In genomic region chrX:155632424-155633100, GRCh38 we compare ENCODE assay signal across 8 cellular contexts. TPM values are rescaled to one million over a fixed set of nuclear protein-coding genes. Genes with fewer than 3 reads are reported as not detected.
DNase-seq lines count a peak whose midpoint lies in the region; ATAC-seq and TF ChIP-seq lines count a peak whose summit lies in the region.

No MANE protein-coding gene starts in this region.

- H3K4me3 Mint-ChIP-seq in CD14-positive monocyte (peak overlapping the region; percentile 27 to 51), Caco-2 (ENCODE audit: unreplicated experiment) (no peak overlapping the region)

- H3K27me3 Mint-ChIP-seq in CD14-positive monocyte (ENCODE audit: low read depth in 3 of 3) (peaks cover 0 to 1% (median 0%) of the 10 kb centered on the region in 3 donors), Caco-2 (ENCODE audit: insufficient read depth, unreplicated experiment) (no peaks in the 10 kb centered on the region)

- H3K9me3 ChIP-seq in Caco-2, result no peaks in the 10 kb centered on the region

- no peaks in the 10 kb centered on the region for H3K36me3 ChIP-seq in Caco-2 (ENCODE audit: control insufficient read depth, insufficient read depth, low read length)

- intact Hi-C loops in CD14-positive monocyte (cut with micrococcal nuclease) (no loop called here), Caco-2 (cut with micrococcal nuclease; ENCODE audit: unreplicated experiment) (no loop called here)

- CTCF ChIA-PET in Caco-2 (lab: Charles Lee), result no interaction called here

- POLR2A ChIA-PET in Caco-2 (lab: Charles Lee), result no interaction called here

- H3K27me3 ChIP-seq in Caco-2 (replicated peaks; ENCODE audit: control insufficient read depth, insufficient read depth, low read length), result no peaks in the 10 kb centered on the region

- ATAC-seq in GM21381 (IDR thresholded peaks at IDR 0.05; ENCODE audit: unreplicated experiment), result peak; percentile 78

- no TSS peak for BruUV-seq in Caco-2 (replicated peaks; lab: Mats Ljungman, UMichigan)

- peaks cover 7% of the 10 kb centered on the region for H3K4me1 Mint-ChIP-seq in CD14-positive monocyte
- no peaks in the 10 kb centered on the region for H3K4me1 Mint-ChIP-seq in Caco-2 (ENCODE audit: low read depth, unreplicated experiment)

- no peaks in the 10 kb centered on the region for H3K4me1 ChIP-seq in Caco-2

- peak overlapping the region in 4 of 7 donors; percentile 23 to 79 (median 72) for H3K27ac Mint-ChIP-seq in CD14-positive monocyte
- no peak overlapping the region for H3K27ac Mint-ChIP-seq in Caco-2 (ENCODE audit: unreplicated experiment)

- TF ChIP-seq CTCF in CD14-positive monocyte (IDR thresholded peaks at IDR 0.05), result no peak
- TF ChIP-seq CTCF in fibroblast of villous mesenchyme (IDR thresholded peaks at IDR 0.05; ENCODE audit: insufficient read depth, low read depth, low read length), result no peak
- TF ChIP-seq CTCF in Caco-2 (IDR thresholded peaks at IDR 0.05; ENCODE audit: insufficient read depth in 1 of 2, low read depth in 1 of 2, low read length in 1 of 2, severe bottlenecking in 1 of 2, unreplicated experiment in 1 of 2), result no peak
- TF ChIP-seq CTCF in foreskin fibroblast (IDR thresholded peaks at IDR 0.05; ENCODE audit: low read depth, low read length), result no peak

- H3K36me3 Mint-ChIP-seq in CD14-positive monocyte, result peaks cover 0 to 1% of the 10 kb centered on the region in 2 donors
- H3K36me3 Mint-ChIP-seq in Caco-2 (ENCODE audit: insufficient read depth, unreplicated experiment), result no peaks in the 10 kb centered on the region

- H3K4me3 ChIP-seq in fibroblast of villous mesenchyme (ENCODE audit: low read depth, low read length) (no peak overlapping the region), Caco-2 (ENCODE audit: low read depth, low read length) (no peak overlapping the region), foreskin fibroblast (ENCODE audit: low read depth in 1 of 2, low read length in 2 of 2) (no peak overlapping the region)

- DNase-seq in CD14-positive monocyte (ENCODE audit: low spot score) (no peak), RPMI7951 (ENCODE audit: low read depth) (peak; percentile 75), fibroblast of villous mesenchyme (ENCODE audit: low read depth) (peak; percentile 34), islet precursor cell (no peak), Caco-2 (no peak), foreskin fibroblast (no peak), NCI-H82 treated with DMSO at 0.1 percent for 48 hours (lab: John Stamatoyannopoulos, UW; ENCODE audit: unreplicated experiment) (no peak)

- peaks cover 4 to 43% (median 11%) of the 10 kb centered on the region in 7 donors for H3K9me3 Mint-ChIP-seq in CD14-positive monocyte
- H3K9me3 Mint-ChIP-seq in Caco-2 (ENCODE audit: unreplicated experiment), result peaks cover 9% of the 10 kb centered on the region

RNA-seq across cellular contexts. Expression of gene TMLHE, which starts 19.8 kb away (rescaled TPM):
- 10 to 100 TPM; 28.2 to 28.3 TPM for polyA plus RNA-seq in CD14-positive monocyte
- 11.3 and 17.2 TPM in 2 replicates for total RNA-seq in RPMI7951 (2014; rRNA removed; shearing (Covaris generic))
- 17.7 and 20.3 TPM in 2 replicates for total RNA-seq in fibroblast of villous mesenchyme
- 12.4 and 14.0 TPM in 2 replicates for total RNA-seq in Caco-2 (2022)

RNA-seq across cellular contexts. Expression of gene SPRY3, which starts 20.2 kb away (rescaled TPM):
- under 1 TPM in 1 of 2 donors, not detected in 1; 0.07 TPM for polyA plus RNA-seq in CD14-positive monocyte
- 0.68 and 0.72 TPM in 2 replicates for total RNA-seq in RPMI7951 (2014; rRNA removed; shearing (Covaris generic))
- total RNA-seq in fibroblast of villous mesenchyme, result 0.32 and 0.43 TPM in 2 replicates
- 0.16 and 0.28 TPM in 2 replicates for total RNA-seq in Caco-2 (2022)

Comparison
In these comparisons a context has a peak if more than half of its experiments do, and no peak if none do; other contexts are left out.
1. DNase-seq: peak in RPMI7951 (single experiment) and fibroblast of villous mesenchyme (single experiment); none in CD14-positive monocyte (single experiment), islet precursor cell (single experiment), Caco-2 (0 of 2), foreskin fibroblast (0 of 2) and NCI-H82 treated with DMSO at 0.1 percent for 48 hours (single experiment).